24 cellular contexts compared by ENCODE assay signal in the genomic region with DNA sequence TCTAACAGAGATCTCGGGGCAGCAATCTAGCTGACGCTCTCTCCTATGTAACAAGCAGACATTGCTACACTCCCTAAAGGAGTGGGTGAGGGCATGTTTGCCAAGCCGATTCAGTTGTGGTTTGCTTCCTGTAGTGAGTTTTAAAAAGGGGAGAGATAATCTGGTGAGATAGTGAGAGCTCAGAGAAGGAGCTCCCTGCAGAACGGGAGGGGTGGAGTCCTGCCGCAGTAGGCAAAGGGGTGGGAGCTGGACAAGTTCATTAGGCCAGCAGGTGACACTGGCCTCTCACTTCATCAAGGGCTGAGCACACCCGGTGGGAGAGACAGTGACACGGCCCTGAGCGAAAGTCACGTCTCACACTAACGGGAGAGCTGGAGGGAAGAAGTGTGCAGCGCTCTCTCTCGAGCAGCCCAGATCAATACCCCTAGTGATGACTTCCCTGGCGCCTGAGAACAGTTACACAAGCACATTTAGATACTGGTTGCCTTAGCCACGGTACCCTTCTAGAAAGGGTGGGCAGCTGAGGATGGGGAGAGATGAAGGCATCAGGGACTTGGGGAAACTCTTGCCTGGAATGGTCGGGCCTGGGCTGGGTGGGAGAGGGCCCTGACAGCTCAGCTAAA.
A peak's percentile ranks its signal among the peaks of the same experiment; 100 is the strongest.
DNase-seq lines count a peak whose midpoint lies in the region; ATAC-seq and TF ChIP-seq lines count a peak whose summit lies in the region.
"Had no signal": no experiment of that assay in that cellular context is flagged by ENCODE, and none has a peak within 500 bp of the region (broad histone marks: within the 10 kb centered on the region; RNA-seq: fewer than 3 reads in every experiment).

No MANE protein-coding gene starts in this region.

- POLR2A ChIA-PET in A673 (lab: Charles Lee; ENCODE audit: low non-redundant PET) (no interaction called here), HEK293 (lab: Yijun Ruan, JAX) (interaction anchor here (0.6 to 0.7 kb wide), 2 partner anchors 12 to 14 kb away, joined by 3 to 4 read pairs; no protein-coding TSS in a partner anchor)

- no peak overlapping the region for H3K4me3 ChIP-seq in A673 (ENCODE audit: low read depth, low read length, poor library complexity, severe bottlenecking)
- H3K4me3 ChIP-seq in HEK293 (ENCODE audit: low read depth, low read length): no peak overlapping the region
- H3K4me3 ChIP-seq in SJCRH30: no peak overlapping the region
- H3K4me3 ChIP-seq: BLaER1 treated with 17β-estradiol and CSF1 and Interleukin-3, amounts not matched to agents 10 nM and 100 nM; PC-9; SK-N-MC had no signal

- peaks cover 62% of the 10 kb centered on the region for H3K27me3 ChIP-seq in A673 (replicated peaks; ENCODE audit: insufficient read depth, low read depth, low read length, poor library complexity)
- no peaks in the 10 kb centered on the region for H3K27me3 ChIP-seq in SJCRH30

- ATAC-seq in left colon (peak; percentile 73), GM19455 (IDR thresholded peaks at IDR 0.05; ENCODE audit: unreplicated experiment) (no peak)
- no peak for ATAC-seq in stimulated activated naive CD8-positive, alpha-beta T cell treated with anti-CD3 and anti-CD28 coated beads, Interleukin-15, Interleukin-2, amounts not matched to agents 100 U/mL and 50 U/mL, for 24 hours
- ATAC-seq: HepG2 had no signal

- BruUV-seq in A673 (replicated peaks; lab: Mats Ljungman, UMichigan): no TSS peak

- peak; percentile 6 for DNase-seq in A673 (ENCODE audit: low spot score)
- DNase-seq in astrocyte of the hippocampus (ENCODE audit: low read depth, low spot score): peak; percentile 15
- no peak for DNase-seq in left colon
- no peak for DNase-seq in stimulated activated naive CD8-positive, alpha-beta T cell treated with anti-CD3 and anti-CD28 coated beads, Interleukin-15, Interleukin-2, amounts not matched to agents 100 U/mL and 50 U/mL, for 24 hours
- no peak for DNase-seq in SJCRH30
- DNase-seq: Calu3; CD8-positive, alpha-beta memory T cell; GDM1; H9; KG1; NCI-H1105 treated with DMSO at 0.1 percent for 48 hours; NCI-H1694 treated with DMSO at 0.1 percent for 48 hours; NCI-H2227 treated with DMSO at 0.1 percent for 48 hours; NCI-H510A; NCI-H748 treated with DMSO at 0.1 percent for 48 hours; RPMI8226; SHP77 had no signal

- TF ChIP-seq CTCF in A673 (conservative IDR thresholded peaks at IDR 0.05; ENCODE audit: low read depth, low read length): no peak
- no peak for TF ChIP-seq CTCF in HEK293 (tag by site-specific recombination; IDR thresholded peaks at IDR 0.05)

- no peaks in the 10 kb centered on the region for H3K36me3 ChIP-seq in A673 (ENCODE audit: insufficient read depth, low read length, poor library complexity, severe bottlenecking)
- H3K36me3 ChIP-seq in HEK293 (ENCODE audit: control insufficient read depth in 2 of 2, insufficient read depth in 1 of 2, low read length in 2 of 2): peaks cover 0 to 25% of the 10 kb centered on the region in 2 experiments; a peak in 1 of 3 replicates
- peaks cover 41% of the 10 kb centered on the region for H3K36me3 ChIP-seq in SJCRH30

- intact Hi-C loops in A673 (cut with micrococcal nuclease; ENCODE audit: unreplicated experiment): no loop called here
- intact Hi-C loops in left colon (cut with DNase I, micrococcal nuclease): no loop called here

- CTCF ChIA-PET in A673 (lab: Charles Lee): no interaction called here
- CTCF ChIA-PET in HEK293 (lab: Yijun Ruan, JAX): no interaction called here

- no peaks in the 10 kb centered on the region for H3K4me1 ChIP-seq in A673 (ENCODE audit: insufficient read depth, low read length, poor library complexity, severe bottlenecking)
- no peaks in the 10 kb centered on the region for H3K4me1 ChIP-seq in HEK293 (ENCODE audit: control insufficient read depth, insufficient read depth, low read length)
- H3K4me1 ChIP-seq in SJCRH30: no peaks in the 10 kb centered on the region

- H3K27ac ChIP-seq in A673 (ENCODE audit: low read depth, low read length, poor library complexity, severe bottlenecking) (no peak overlapping the region), HEK293 (ENCODE audit: extremely low read depth, low read depth, low read length) (no peak overlapping the region), SJCRH30 (no peak overlapping the region)
- H3K27ac ChIP-seq: BLaER1 treated with 17β-estradiol and CSF1 and Interleukin-3, amounts not matched to agents 10 nM and 100 nM; HL-60; PC-9; SK-N-MC had no signal

- no peaks in the 10 kb centered on the region for H3K9me3 ChIP-seq in A673 (ENCODE audit: low read depth, low read length, poor library complexity, severe bottlenecking)
- no peaks in the 10 kb centered on the region for H3K9me3 ChIP-seq in HEK293 (ENCODE audit: control insufficient read depth, insufficient read depth, low read depth, low read length)
- no peaks in the 10 kb centered on the region for H3K9me3 ChIP-seq in SJCRH30 (replicated peaks)
- H3K9me3 ChIP-seq: BLaER1 treated with 17β-estradiol and CSF1 and Interleukin-3, amounts not matched to agents 10 nM and 100 nM had no signal

TF ChIP-seq in HEK293, 187 proteins besides CTCF, POLR2A, EP300 and RAD21 (continues in another document):
- TF ChIP-seq, protein P1, sequence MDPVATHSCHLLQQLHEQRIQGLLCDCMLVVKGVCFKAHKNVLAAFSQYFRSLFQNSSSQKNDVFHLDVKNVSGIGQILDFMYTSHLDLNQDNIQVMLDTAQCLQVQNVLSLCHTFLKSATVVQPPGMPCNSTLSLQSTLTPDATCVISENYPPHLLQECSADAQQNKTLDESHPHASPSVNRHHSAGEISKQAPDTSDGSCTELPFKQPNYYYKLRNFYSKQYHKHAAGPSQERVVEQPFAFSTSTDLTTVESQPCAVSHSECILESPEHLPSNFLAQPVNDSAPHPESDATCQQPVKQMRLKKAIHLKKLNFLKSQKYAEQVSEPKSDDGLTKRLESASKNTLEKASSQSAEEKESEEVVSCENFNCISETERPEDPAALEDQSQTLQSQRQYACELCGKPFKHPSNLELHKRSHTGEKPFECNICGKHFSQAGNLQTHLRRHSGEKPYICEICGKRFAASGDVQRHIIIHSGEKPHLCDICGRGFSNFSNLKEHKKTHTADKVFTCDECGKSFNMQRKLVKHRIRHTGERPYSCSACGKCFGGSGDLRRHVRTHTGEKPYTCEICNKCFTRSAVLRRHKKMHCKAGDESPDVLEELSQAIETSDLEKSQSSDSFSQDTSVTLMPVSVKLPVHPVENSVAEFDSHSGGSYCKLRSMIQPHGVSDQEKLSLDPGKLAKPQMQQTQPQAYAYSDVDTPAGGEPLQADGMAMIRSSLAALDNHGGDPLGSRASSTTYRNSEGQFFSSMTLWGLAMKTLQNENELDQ (tag by site-specific recombination; IDR thresholded peaks at IDR 0.05; ENCODE audit: low read depth): no peak
- TF ChIP-seq, protein P2, sequence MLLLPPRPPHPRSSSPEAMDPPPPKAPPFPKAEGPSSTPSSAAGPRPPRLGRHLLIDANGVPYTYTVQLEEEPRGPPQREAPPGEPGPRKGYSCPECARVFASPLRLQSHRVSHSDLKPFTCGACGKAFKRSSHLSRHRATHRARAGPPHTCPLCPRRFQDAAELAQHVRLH (tag by site-specific recombination; IDR thresholded peaks at IDR 0.05): peak; percentile 1; the same call in 1 of the 2 replicates
- TF ChIP-seq, protein P3, sequence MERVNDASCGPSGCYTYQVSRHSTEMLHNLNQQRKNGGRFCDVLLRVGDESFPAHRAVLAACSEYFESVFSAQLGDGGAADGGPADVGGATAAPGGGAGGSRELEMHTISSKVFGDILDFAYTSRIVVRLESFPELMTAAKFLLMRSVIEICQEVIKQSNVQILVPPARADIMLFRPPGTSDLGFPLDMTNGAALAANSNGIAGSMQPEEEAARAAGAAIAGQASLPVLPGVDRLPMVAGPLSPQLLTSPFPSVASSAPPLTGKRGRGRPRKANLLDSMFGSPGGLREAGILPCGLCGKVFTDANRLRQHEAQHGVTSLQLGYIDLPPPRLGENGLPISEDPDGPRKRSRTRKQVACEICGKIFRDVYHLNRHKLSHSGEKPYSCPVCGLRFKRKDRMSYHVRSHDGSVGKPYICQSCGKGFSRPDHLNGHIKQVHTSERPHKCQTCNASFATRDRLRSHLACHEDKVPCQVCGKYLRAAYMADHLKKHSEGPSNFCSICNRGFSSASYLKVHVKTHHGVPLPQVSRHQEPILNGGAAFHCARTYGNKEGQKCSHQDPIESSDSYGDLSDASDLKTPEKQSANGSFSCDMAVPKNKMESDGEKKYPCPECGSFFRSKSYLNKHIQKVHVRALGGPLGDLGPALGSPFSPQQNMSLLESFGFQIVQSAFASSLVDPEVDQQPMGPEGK (tag by site-specific recombination; IDR thresholded peaks at IDR 0.05): no peak
- TF ChIP-seq ZNF76 (tag by site-specific recombination; IDR thresholded peaks at IDR 0.05; ENCODE audit: borderline replicate concordance, low read depth): no peak
- no peak for TF ChIP-seq ZBTB21 (tag by site-specific recombination; IDR thresholded peaks at IDR 0.05)
- TF ChIP-seq ZNF155 (tag by site-specific recombination; IDR thresholded peaks at IDR 0.05): no peak
- no peak for TF ChIP-seq ZNF302 (tag by site-specific recombination; IDR thresholded peaks at IDR 0.05; ENCODE audit: low read depth)
- TF ChIP-seq, protein P4, sequence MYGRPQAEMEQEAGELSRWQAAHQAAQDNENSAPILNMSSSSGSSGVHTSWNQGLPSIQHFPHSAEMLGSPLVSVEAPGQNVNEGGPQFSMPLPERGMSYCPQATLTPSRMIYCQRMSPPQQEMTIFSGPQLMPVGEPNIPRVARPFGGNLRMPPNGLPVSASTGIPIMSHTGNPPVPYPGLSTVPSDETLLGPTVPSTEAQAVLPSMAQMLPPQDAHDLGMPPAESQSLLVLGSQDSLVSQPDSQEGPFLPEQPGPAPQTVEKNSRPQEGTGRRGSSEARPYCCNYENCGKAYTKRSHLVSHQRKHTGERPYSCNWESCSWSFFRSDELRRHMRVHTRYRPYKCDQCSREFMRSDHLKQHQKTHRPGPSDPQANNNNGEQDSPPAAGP (tag by site-specific recombination; IDR thresholded peaks at IDR 0.05): peak; percentile 78; the same call in 1 of the 2 replicates
- no peak for TF ChIP-seq ZNF174 (tag by site-specific recombination; IDR thresholded peaks at IDR 0.05)
- no peak for TF ChIP-seq ZNF169 (tag by site-specific recombination; IDR thresholded peaks at IDR 0.05)
- TF ChIP-seq HOXA7 (CRISPR knock-in tag; IDR thresholded peaks at IDR 0.05; ENCODE audit: borderline replicate concordance): no peak
- TF ChIP-seq ZNF404 (tag by site-specific recombination; IDR thresholded peaks at IDR 0.05): no peak
- TF ChIP-seq, protein P5, sequence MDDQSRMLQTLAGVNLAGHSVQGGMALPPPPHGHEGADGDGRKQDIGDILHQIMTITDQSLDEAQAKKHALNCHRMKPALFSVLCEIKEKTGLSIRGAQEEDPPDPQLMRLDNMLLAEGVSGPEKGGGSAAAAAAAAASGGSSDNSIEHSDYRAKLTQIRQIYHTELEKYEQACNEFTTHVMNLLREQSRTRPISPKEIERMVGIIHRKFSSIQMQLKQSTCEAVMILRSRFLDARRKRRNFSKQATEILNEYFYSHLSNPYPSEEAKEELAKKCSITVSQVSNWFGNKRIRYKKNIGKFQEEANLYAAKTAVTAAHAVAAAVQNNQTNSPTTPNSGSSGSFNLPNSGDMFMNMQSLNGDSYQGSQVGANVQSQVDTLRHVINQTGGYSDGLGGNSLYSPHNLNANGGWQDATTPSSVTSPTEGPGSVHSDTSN (CRISPR knock-in tag; IDR thresholded peaks at IDR 0.05): no peak

Comparison
In these comparisons a context has a peak if more than half of its experiments do, and no peak if none do; other contexts are left out.
1. DNase-seq: peak in A673 (single experiment) and astrocyte of the hippocampus (single experiment); none in left colon (0 of 2), stimulated activated naive CD8-positive, alpha-beta T cell treated with anti-CD3 and anti-CD28 coated beads, Interleukin-15, Interleukin-2, amounts not matched to agents 100 U/mL and 50 U/mL, for 24 hours (single experiment) and SJCRH30 (0 of 2).